In genomic region chr6:20814494-20814893, GRCh38 we compare ENCODE assay signal across 17 cellular contexts.
"Had no signal": no experiment of that assay in that cellular context is flagged by ENCODE, and none has a peak within 500 bp of the region (broad histone marks: within the 10 kb centered on the region; RNA-seq: fewer than 3 reads in every experiment).

No MANE protein-coding gene starts in this region.

- H3K27me3 ChIP-seq: left lung, tibial artery had no signal

- ATAC-seq: activated T-cell treated with anti-CD3 and anti-CD28 coated beads, Interleukin-2, amount 50 U/mL, for 72 hours; effector memory CD8-positive, alpha-beta T cell; left lung had no signal

- H3K36me3 ChIP-seq: left lung, tibial artery had no signal

- FAIRE-seq: urothelium cell line had no signal

- H3K4me3 ChIP-seq: left lung, tibial artery had no signal

- H3K4me3 Mint-ChIP-seq: activated naive CD4-positive, alpha-beta T cell treated with anti-CD3 and anti-CD28 coated beads, Interleukin-2, amount 50 U/mL, for 24 hours; activated T-cell treated with anti-CD3 and anti-CD28 coated beads, Interleukin-2, amount 50 U/mL, for 72 hours; effector memory CD8-positive, alpha-beta T cell; T-helper 1 cell treated with Interleukin-12 subunit alpha and Interleukin-12 subunit beta and Interleukin-4 antibody, amounts not matched to agents 30 μg/mL and 1 μg/mL, for 36 hours had no signal

- H3K9me3 Mint-ChIP-seq: effector memory CD8-positive, alpha-beta T cell had no signal

- H3K9me3 ChIP-seq: tibial artery had no signal

- DNase-seq: activated CD4-positive, CD25-positive, alpha-beta regulatory T cell treated with anti-CD3 and anti-CD28 coated beads, Interleukin-2, amount 50 U/mL, for 72 hours; activated gamma-delta T cell; activated T-cell treated with anti-CD3 and anti-CD28 coated beads, Interleukin-2, amount 50 U/mL, for 72 hours; effector memory CD8-positive, alpha-beta T cell; hypothalamus; kidney; left lung; occipital lobe; stimulated activated CD4-positive, alpha-beta T cell treated with anti-CD3 and anti-CD28 coated beads, Interleukin-12 subunit alpha, Interleukin-12 subunit beta, amount 100 ng/mL, for 4 hours; stimulated activated CD4-positive, alpha-beta T cell treated with anti-CD3 and anti-CD28 coated beads, Interleukin-1b, Interleukin-23, amount 100 ng/mL, for 48 hours; stimulated activated CD8-positive, alpha-beta memory T cell treated with anti-CD3 and anti-CD28 coated beads, Interleukin-4, amount 100 ng/mL, for 48 hours; stimulated activated naive CD4-positive, alpha-beta T cell treated with Interleukin-2 at 50 U/mL for 16 hours; substantia nigra; tibial artery had no signal

- H3K27me3 Mint-ChIP-seq: activated naive CD4-positive, alpha-beta T cell treated with anti-CD3 and anti-CD28 coated beads, Interleukin-2, amount 50 U/mL, for 24 hours; effector memory CD8-positive, alpha-beta T cell had no signal

- H3K27ac ChIP-seq: left lung, tibial artery had no signal

- H3K27ac Mint-ChIP-seq: activated naive CD4-positive, alpha-beta T cell treated with anti-CD3 and anti-CD28 coated beads, Interleukin-2, amount 50 U/mL, for 24 hours; activated T-cell treated with anti-CD3 and anti-CD28 coated beads, Interleukin-2, amount 50 U/mL, for 72 hours; T-helper 1 cell treated with Interleukin-12 subunit alpha and Interleukin-12 subunit beta and Interleukin-4 antibody, amounts not matched to agents 30 μg/mL and 1 μg/mL, for 36 hours had no signal
